In genomic region chr6:148086843-148087242, GRCh38 we compare ENCODE assay signal across 24 cellular contexts.
"Had no signal": no experiment of that assay in that cellular context is flagged by ENCODE, and none has a peak within 500 bp of the region (broad histone marks: within the 10 kb centered on the region; RNA-seq: fewer than 3 reads in every experiment).

No MANE protein-coding gene starts in this region.

- H3K4me3 ChIP-seq: SJSA1 had no signal

- H3K27ac ChIP-seq: HL-60, SJSA1 had no signal

- H3K9ac ChIP-seq: SK-N-SH had no signal

- H3K9me3 ChIP-seq: SK-N-SH had no signal

- DNase-seq: IMR-90, Karpas-422, KG1, MM.1S, NCI-H1092 treated with DMSO at 0.1 percent for 48 hours, NCI-H1436, NCI-H187, NCI-H2029, NCI-H2081 treated with DMSO at 0.1 percent for 48 hours, NCI-H2171, NCI-H226, NCI-H446, NCI-H510A, NCI-H524 treated with DMSO at 0.1 percent for 48 hours, NCI-H69, NCI-H774, SHP77 treated with DMSO at 0.1 percent for 48 hours, SK-N-SH, SW 1271 had no signal

- H3K4me2 ChIP-seq: SK-N-SH had no signal

- ATAC-seq: HepG2, Panc1, Right ventricle myocardium inferior had no signal

- H3K27me3 ChIP-seq: SJSA1 had no signal

- H3K36me3 ChIP-seq: SJSA1 had no signal

- FAIRE-seq: HepG2 had no signal
